Comparison of ENCODE assay signal across 1 cellular context in the genomic region with DNA sequence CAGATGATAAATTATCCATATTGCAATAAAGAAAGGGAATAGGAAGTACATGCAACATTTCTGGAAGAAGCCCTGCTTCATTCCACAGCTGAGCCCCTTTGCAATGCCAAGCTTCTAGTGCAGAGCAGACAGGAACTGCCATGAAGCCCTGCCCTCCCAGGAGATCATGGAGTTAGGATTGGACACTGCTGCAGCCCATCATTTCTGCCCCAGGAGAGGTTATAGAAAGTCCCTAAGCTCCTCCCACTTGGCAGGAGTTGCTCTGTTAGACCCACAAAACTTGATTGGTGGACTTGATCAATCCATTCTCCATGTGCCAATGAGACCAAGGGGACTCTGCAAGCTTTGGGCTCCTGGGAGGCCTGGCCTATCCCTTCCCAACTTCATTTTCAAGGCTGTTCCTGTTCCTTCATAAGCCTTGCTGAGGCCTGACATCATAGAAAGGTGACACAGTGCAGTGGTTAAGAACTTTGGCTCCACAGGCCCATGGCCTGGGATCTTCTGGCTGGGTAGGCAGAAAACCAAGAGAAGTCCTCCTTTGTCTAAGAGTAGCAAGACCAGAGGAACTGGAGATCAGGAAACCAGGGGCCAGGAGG.
TF ChIP-seq lines count a peak whose summit lies in the region.

No MANE protein-coding gene starts in this region.

TF ChIP-seq in GM12878, 131 proteins besides CTCF, POLR2A, EP300 and RAD21 (continued from another document):
- TF ChIP-seq REST (IDR thresholded peaks at IDR 0.05; ENCODE audit: low read depth, low read length) (no peak), MYB (IDR thresholded peaks at IDR 0.05; ENCODE audit: borderline replicate concordance, low read depth, low read length) (no peak), KLF5 (IDR thresholded peaks at IDR 0.05; ENCODE audit: partially characterized antibody) (no peak), SMAD1 (IDR thresholded peaks at IDR 0.05; ENCODE audit: low read depth, partially characterized antibody) (no peak), CHD4 (IDR thresholded peaks at IDR 0.05) (no peak), NFXL1 (IDR thresholded peaks at IDR 0.05; ENCODE audit: borderline replicate concordance) (no peak), RELA (IDR thresholded peaks at IDR 0.05; ENCODE audit: borderline replicate concordance, partially characterized antibody) (no peak), HDAC6 (IDR thresholded peaks at IDR 0.05; ENCODE audit: unreplicated experiment) (no peak), HDGF (IDR thresholded peaks at IDR 0.05) (no peak), TCF12 (IDR thresholded peaks at IDR 0.05; ENCODE audit: low read depth, low read length) (no peak), NBN (IDR thresholded peaks at IDR 0.05) (no peak), PBX3 (IDR thresholded peaks at IDR 0.05; ENCODE audit: insufficient replicate concordance, low read depth, low read length) (peak; percentile 96), MYC (IDR thresholded peaks at IDR 0.05; ENCODE audit: insufficient read depth, insufficient read length, insufficient replicate concordance, low read length, severe bottlenecking) (no peak), NR2C1 (IDR thresholded peaks at IDR 0.05) (no peak), POLR2AphosphoS2 (IDR thresholded peaks at IDR 0.05; ENCODE audit: low read depth, low read length) (no peak), TCF7 (IDR thresholded peaks at IDR 0.05; ENCODE audit: borderline replicate concordance) (no peak), IKZF1 (conservative IDR thresholded peaks at IDR 0.05) (0 out of 2 replicates have a peak, but pooled peaks have one; percentile 5), CHD1 (IDR thresholded peaks at IDR 0.05; ENCODE audit: low read depth, low read length) (no peak), CHD2 (IDR thresholded peaks at IDR 0.05; ENCODE audit: borderline replicate concordance, low read depth, low read length) (peak; percentile 54; the same call in 1 of the 2 replicates), TAF1 (IDR thresholded peaks at IDR 0.05; ENCODE audit: borderline replicate concordance, low read depth, low read length) (peak; percentile 48; the same call in 1 of the 2 replicates), CBX5 (IDR thresholded peaks at IDR 0.05; ENCODE audit: low read depth) (no peak), SMAD5 (IDR thresholded peaks at IDR 0.05; ENCODE audit: low read depth) (0 out of 2 replicates have a peak, but pooled peaks have one; percentile 11), ZBTB33 (IDR thresholded peaks at IDR 0.05) (no peak), SPI1 (IDR thresholded peaks at IDR 0.05; ENCODE audit: borderline replicate concordance, insufficient read depth, low read depth, low read length) (peak; percentile 45; the same call in 1 of the 2 replicates), ZNF687 (IDR thresholded peaks at IDR 0.05) (0 out of 2 replicates have a peak, but pooled peaks have one; percentile 16), STAT3 (IDR thresholded peaks at IDR 0.05; ENCODE audit: low read depth, low read length) (no peak), MEF2B (IDR thresholded peaks at IDR 0.05; ENCODE audit: partially characterized antibody, poor library complexity, severe bottlenecking) (peak; percentile 13), SP1 (IDR thresholded peaks at IDR 0.05; ENCODE audit: low read depth, low read length) (peak; percentile 78), CREM (IDR thresholded peaks at IDR 0.05; ENCODE audit: low read depth) (no peak), SRF (IDR thresholded peaks at IDR 0.05; ENCODE audit: low read depth in 2 of 2, low read length in 2 of 2) (no peak), IKZF2 (IDR thresholded peaks at IDR 0.05) (no peak), SREBF2 (IDR thresholded peaks at IDR 0.05; ENCODE audit: low read length) (no peak)
- TF ChIP-seq, protein P1, sequence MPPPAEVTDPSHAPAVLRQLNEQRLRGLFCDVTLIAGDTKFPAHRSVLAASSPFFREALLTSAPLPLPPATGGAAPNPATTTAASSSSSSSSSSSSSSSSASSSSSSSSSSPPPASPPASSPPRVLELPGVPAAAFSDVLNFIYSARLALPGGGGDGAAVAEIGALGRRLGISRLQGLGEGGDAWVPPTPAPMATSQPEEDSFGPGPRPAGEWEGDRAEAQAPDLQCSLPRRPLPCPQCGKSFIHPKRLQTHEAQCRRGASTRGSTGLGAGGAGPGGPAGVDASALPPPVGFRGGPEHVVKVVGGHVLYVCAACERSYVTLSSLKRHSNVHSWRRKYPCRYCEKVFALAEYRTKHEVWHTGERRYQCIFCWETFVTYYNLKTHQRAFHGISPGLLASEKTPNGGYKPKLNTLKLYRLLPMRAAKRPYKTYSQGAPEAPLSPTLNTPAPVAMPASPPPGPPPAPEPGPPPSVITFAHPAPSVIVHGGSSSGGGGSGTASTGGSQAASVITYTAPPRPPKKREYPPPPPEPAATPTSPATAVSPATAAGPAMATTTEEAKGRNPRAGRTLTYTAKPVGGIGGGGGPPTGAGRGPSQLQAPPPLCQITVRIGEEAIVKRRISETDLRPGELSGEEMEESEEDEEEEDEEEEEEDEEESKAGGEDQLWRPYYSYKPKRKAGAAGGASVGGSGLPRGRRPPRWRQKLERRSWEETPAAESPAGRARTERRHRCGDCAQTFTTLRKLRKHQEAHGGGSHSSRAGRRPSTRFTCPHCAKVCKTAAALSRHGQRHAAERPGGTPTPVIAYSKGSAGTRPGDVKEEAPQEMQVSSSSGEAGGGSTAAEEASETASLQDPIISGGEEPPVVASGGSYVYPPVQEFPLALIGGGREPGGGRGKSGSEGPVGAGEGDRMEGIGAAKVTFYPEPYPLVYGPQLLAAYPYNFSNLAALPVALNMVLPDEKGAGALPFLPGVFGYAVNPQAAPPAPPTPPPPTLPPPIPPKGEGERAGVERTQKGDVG (CRISPR knock-in tag; IDR thresholded peaks at IDR 0.05): no peak
- TF ChIP-seq, protein P2, sequence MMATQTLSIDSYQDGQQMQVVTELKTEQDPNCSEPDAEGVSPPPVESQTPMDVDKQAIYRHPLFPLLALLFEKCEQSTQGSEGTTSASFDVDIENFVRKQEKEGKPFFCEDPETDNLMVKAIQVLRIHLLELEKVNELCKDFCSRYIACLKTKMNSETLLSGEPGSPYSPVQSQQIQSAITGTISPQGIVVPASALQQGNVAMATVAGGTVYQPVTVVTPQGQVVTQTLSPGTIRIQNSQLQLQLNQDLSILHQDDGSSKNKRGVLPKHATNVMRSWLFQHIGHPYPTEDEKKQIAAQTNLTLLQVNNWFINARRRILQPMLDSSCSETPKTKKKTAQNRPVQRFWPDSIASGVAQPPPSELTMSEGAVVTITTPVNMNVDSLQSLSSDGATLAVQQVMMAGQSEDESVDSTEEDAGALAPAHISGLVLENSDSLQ (IDR thresholded peaks at IDR 0.05): peak; percentile 98
